In the genomic region with DNA sequence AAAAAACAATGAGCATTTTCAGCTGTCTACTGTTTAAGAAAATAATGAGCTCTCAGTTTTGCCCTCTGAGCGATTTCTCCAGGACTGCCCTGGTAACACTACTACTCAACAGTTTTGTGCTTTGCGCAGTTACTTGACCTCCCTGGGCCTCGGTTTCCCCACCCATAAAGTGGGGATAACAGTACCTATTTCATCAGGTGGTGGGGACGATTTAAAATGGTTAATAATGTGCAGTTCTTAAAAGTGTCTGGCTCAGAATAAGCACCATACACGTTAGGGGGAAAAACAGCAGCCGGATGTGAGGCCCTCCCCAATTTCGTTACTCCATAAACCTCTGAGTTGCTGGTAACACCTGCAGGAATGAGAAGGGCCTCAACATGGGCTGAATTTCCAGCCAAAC, we compare ENCODE assay signal across 1 cellular context.
TF ChIP-seq lines count a peak whose summit lies in the region.

No MANE protein-coding gene starts in this region.

TF ChIP-seq in HepG2, 621 proteins besides CTCF, POLR2A, EP300 and RAD21:
- TF ChIP-seq BRCA1 (CRISPR knock-in tag; IDR thresholded peaks at IDR 0.05) (no peak), ZNF407 (CRISPR knock-in tag; IDR thresholded peaks at IDR 0.05; ENCODE audit: not compliant biosample characterization) (peak; percentile 6), ZNF513 (CRISPR knock-in tag; conservative IDR thresholded peaks at IDR 0.05) (no peak), MTA3 (CRISPR knock-in tag; IDR thresholded peaks at IDR 0.05) (no peak), POLR2AphosphoS2 (IDR thresholded peaks at IDR 0.05; ENCODE audit: low read depth, low read length) (0 out of 2 replicates have a peak, but pooled peaks have one; percentile 50), AGO2 (optimal IDR thresholded peaks at IDR 0.05; ENCODE audit: low read depth, low read length) (no peak), U2AF2 (IDR thresholded peaks at IDR 0.05; ENCODE audit: low read depth, low read length) (no peak), TFE3 (CRISPR knock-in tag; IDR thresholded peaks at IDR 0.05) (no peak), ZSCAN31 (CRISPR knock-in tag; IDR thresholded peaks at IDR 0.05; ENCODE audit: low read depth) (no peak; the same call in 1 of the 2 replicates), ZNF296 (CRISPR knock-in tag; conservative IDR thresholded peaks at IDR 0.05) (no peak), ZNF629 (CRISPR knock-in tag; conservative IDR thresholded peaks at IDR 0.05) (peak; percentile 54), ZNF605 (CRISPR knock-in tag; IDR thresholded peaks at IDR 0.05) (0 out of 2 replicates have a peak, but pooled peaks have one; percentile 10)
- TF ChIP-seq, protein P1, sequence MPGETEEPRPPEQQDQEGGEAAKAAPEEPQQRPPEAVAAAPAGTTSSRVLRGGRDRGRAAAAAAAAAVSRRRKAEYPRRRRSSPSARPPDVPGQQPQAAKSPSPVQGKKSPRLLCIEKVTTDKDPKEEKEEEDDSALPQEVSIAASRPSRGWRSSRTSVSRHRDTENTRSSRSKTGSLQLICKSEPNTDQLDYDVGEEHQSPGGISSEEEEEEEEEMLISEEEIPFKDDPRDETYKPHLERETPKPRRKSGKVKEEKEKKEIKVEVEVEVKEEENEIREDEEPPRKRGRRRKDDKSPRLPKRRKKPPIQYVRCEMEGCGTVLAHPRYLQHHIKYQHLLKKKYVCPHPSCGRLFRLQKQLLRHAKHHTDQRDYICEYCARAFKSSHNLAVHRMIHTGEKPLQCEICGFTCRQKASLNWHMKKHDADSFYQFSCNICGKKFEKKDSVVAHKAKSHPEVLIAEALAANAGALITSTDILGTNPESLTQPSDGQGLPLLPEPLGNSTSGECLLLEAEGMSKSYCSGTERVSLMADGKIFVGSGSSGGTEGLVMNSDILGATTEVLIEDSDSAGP (CRISPR knock-in tag; IDR thresholded peaks at IDR 0.05; ENCODE audit: borderline replicate concordance): no peak
- TF ChIP-seq, protein P2, sequence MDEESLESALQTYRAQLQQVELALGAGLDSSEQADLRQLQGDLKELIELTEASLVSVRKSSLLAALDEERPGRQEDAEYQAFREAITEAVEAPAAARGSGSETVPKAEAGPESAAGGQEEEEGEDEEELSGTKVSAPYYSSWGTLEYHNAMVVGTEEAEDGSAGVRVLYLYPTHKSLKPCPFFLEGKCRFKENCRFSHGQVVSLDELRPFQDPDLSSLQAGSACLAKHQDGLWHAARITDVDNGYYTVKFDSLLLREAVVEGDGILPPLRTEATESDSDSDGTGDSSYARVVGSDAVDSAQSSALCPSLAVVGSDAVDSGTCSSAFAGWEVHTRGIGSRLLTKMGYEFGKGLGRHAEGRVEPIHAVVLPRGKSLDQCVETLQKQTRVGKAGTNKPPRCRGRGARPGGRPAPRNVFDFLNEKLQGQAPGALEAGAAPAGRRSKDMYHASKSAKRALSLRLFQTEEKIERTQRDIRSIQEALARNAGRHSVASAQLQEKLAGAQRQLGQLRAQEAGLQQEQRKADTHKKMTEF (CRISPR knock-in tag; IDR thresholded peaks at IDR 0.05): 0 out of 2 replicates have a peak, but pooled peaks have one; percentile 25
TF ChIP-seq in HepG2: peak in this region for 5.
